Comparison of ENCODE assay signal across 17 cellular contexts in genomic region chr12:77751939-77752338, GRCh38.
DNase-seq lines count a peak whose midpoint lies in the region; ATAC-seq and TF ChIP-seq lines count a peak whose summit lies in the region.
"Had no signal": no experiment of that assay in that cellular context is flagged by ENCODE, and none has a peak within 500 bp of the region (broad histone marks: within the 10 kb centered on the region; RNA-seq: fewer than 3 reads in every experiment).

No MANE protein-coding gene starts in this region.

- H3K4me2 ChIP-seq in osteoblast (ENCODE audit: insufficient read depth, low read length), result peak overlapping the region; percentile 45

- TF ChIP-seq CTCF in cardiac fibroblast (IDR thresholded peaks at IDR 0.05; ENCODE audit: low read depth, low read length) (no peak), osteoblast (IDR thresholded peaks at IDR 0.05; ENCODE audit: extremely low read depth, low read depth, low read length) (no peak)

- no peaks in the 10 kb centered on the region for H4K20me1 ChIP-seq in osteoblast (ENCODE audit: insufficient read depth, low read length)

- no peak overlapping the region for H3K4me3 ChIP-seq in cardiac fibroblast (replicated peaks in 1 of 2; ENCODE audit: low read depth in 2 of 2, low read length in 2 of 2)
- peak overlapping the region; percentile 40 for H3K4me3 ChIP-seq in osteoblast (ENCODE audit: insufficient read depth, low read length)
- H3K4me3 ChIP-seq: ascending aorta, left ventricle myocardium inferior, skin epidermis had no signal

- peaks cover 6% of the 10 kb centered on the region for H3K4me1 ChIP-seq in osteoblast (ENCODE audit: insufficient read depth, low read length)
- H3K4me1 ChIP-seq: ascending aorta, left ventricle myocardium inferior had no signal

- H3K79me2 ChIP-seq in osteoblast (ENCODE audit: insufficient read depth, low read length), result no peaks in the 10 kb centered on the region

- H3K27ac ChIP-seq in osteoblast (ENCODE audit: low read depth, low read length), result no peak overlapping the region
- H3K27ac ChIP-seq: ascending aorta, C4-2B, left ventricle myocardium inferior, skin epidermis had no signal

- H2AFZ ChIP-seq in osteoblast (ENCODE audit: low read length), result no peak overlapping the region

- no peak for ATAC-seq in GM19035 (IDR thresholded peaks at IDR 0.05; ENCODE audit: unreplicated experiment)
- ATAC-seq: activated T-helper 17 cell treated with anti-CD3 and anti-CD28 coated beads, Interleukin-2, amount 50 U/mL, for 72 hours; Panc1 had no signal

- H3K9me3 ChIP-seq in osteoblast (ENCODE audit: low read depth, low read length), result no peaks in the 10 kb centered on the region
- H3K9me3 ChIP-seq: ascending aorta, left ventricle myocardium inferior had no signal

- peaks cover 9% of the 10 kb centered on the region for H3K27me3 ChIP-seq in osteoblast (ENCODE audit: insufficient read depth, low read length)
- H3K27me3 ChIP-seq: ascending aorta had no signal

- H3K36me3 ChIP-seq in osteoblast (ENCODE audit: insufficient read depth, low read length), result no peaks in the 10 kb centered on the region
- H3K36me3 ChIP-seq: ascending aorta, left ventricle myocardium inferior had no signal

- peak; percentile 8 for DNase-seq in HT1080 (ENCODE audit: low read depth)
- peak; percentile 33 for DNase-seq in NCI-H345 (lab: John Stamatoyannopoulos, UW)
- peak; percentile 18 to 66 for DNase-seq in cardiac fibroblast (ENCODE audit: low read depth in 2 of 2)
- no peak for DNase-seq in osteoblast (ENCODE audit: insufficient read length, low spot score, missing footprints)
- no peak for DNase-seq in SIG-M5 (lab: John Stamatoyannopoulos, UW)
- no peak for DNase-seq in MV-4-11 (lab: John Stamatoyannopoulos, UW)
- DNase-seq: activated CD4-positive, alpha-beta T cell treated with anti-CD3 and anti-CD28 coated beads, Interleukin-2, amount 10 ng/mL, durations not matched to agents 7 days and 5 days; HCEC 1CT; hippocampal formation; left ventricle myocardium inferior; NCI-H187 had no signal

Comparison
In these comparisons a context has a peak if more than half of its experiments do, and no peak if none do; other contexts are left out.
1. DNase-seq: peak in HT1080 (single experiment), NCI-H345 (single experiment) and cardiac fibroblast (2 of 2); none in osteoblast (single experiment), SIG-M5 (single experiment) and MV-4-11 (single experiment).